Comparison of ENCODE assay signal across 18 cellular contexts in genomic region chr16:8768701-8769100, GRCh38.
"Had no signal": no experiment of that assay in that cellular context is flagged by ENCODE, and none has a peak within 500 bp of the region (broad histone marks: within the 10 kb centered on the region; RNA-seq: fewer than 3 reads in every experiment).

No MANE protein-coding gene starts in this region.

- H3K4me1 ChIP-seq: adrenal gland, tibial nerve had no signal

- H3K36me3 ChIP-seq: adrenal gland had no signal

- H3K27ac Mint-ChIP-seq: activated CD4-positive, alpha-beta memory T cell treated with anti-CD3 and anti-CD28 coated beads, Interleukin-2, amount 10 ng/mL, durations not matched to agents 7 days and 5 days; activated CD4-positive, alpha-beta T cell treated with anti-CD3 and anti-CD28 coated beads for 36 hours; activated naive CD4-positive, alpha-beta T cell treated with anti-CD3 and anti-CD28 coated beads, Interleukin-2, amount 50 U/mL, for 24 hours; immature natural killer cell had no signal

- ATAC-seq: activated CD4-positive, alpha-beta T cell treated with anti-CD3 and anti-CD28 coated beads for 36 hours; activated T-cell treated with anti-CD3 and anti-CD28 coated beads, Interleukin-2, amount 50 U/mL, for 4 hours had no signal

- DNase-seq: activated CD4-positive, alpha-beta memory T cell treated with anti-CD3 and anti-CD28 coated beads, Interleukin-2, amount 10 ng/mL, durations not matched to agents 7 days and 5 days; activated CD4-positive, alpha-beta T cell treated with anti-CD3 and anti-CD28 coated beads for 36 hours; activated effector memory CD4-positive, alpha-beta T cell treated with Interleukin-2 at 50 U/mL for 16 hours; activated T-cell treated with anti-CD3 and anti-CD28 coated beads, Interleukin-2, amount 50 U/mL, for 4 hours; adrenal gland; effector CD8-positive, alpha-beta T cell; foreskin fibroblast; glutamatergic neuron; immature natural killer cell; stimulated activated CD4-positive, alpha-beta T cell treated with anti-CD3 and anti-CD28 coated beads, Interleukin-2, amount 100 ng/mL, for 48 hours; stimulated activated naive CD4-positive, alpha-beta T cell treated with Interleukin-2 at 50 U/mL for 16 hours; T-helper 1 cell had no signal

- H3K4me1 Mint-ChIP-seq: activated CD4-positive, alpha-beta memory T cell treated with anti-CD3 and anti-CD28 coated beads, Interleukin-2, amount 10 ng/mL, durations not matched to agents 7 days and 5 days; activated CD4-positive, alpha-beta T cell treated with anti-CD3 and anti-CD28 coated beads for 36 hours; activated naive CD4-positive, alpha-beta T cell treated with anti-CD3 and anti-CD28 coated beads, Interleukin-2, amount 50 U/mL, for 24 hours; immature natural killer cell had no signal

- H3K9me3 Mint-ChIP-seq: activated CD4-positive, alpha-beta memory T cell treated with anti-CD3 and anti-CD28 coated beads, Interleukin-2, amount 10 ng/mL, durations not matched to agents 7 days and 5 days; activated naive CD4-positive, alpha-beta T cell treated with anti-CD3 and anti-CD28 coated beads, Interleukin-2, amount 50 U/mL, for 24 hours; activated T-cell treated with anti-CD3 and anti-CD28 coated beads, Interleukin-2, amount 50 U/mL, for 4 hours; immature natural killer cell had no signal

- FAIRE-seq: colon had no signal

- H3K4me3 ChIP-seq: adrenal gland, lung, tibial nerve had no signal

- H3K27me3 Mint-ChIP-seq: activated CD4-positive, alpha-beta memory T cell treated with anti-CD3 and anti-CD28 coated beads, Interleukin-2, amount 10 ng/mL, durations not matched to agents 7 days and 5 days; activated CD4-positive, alpha-beta T cell treated with anti-CD3 and anti-CD28 coated beads for 36 hours; activated naive CD4-positive, alpha-beta T cell treated with anti-CD3 and anti-CD28 coated beads, Interleukin-2, amount 50 U/mL, for 24 hours had no signal

- H3K9me3 ChIP-seq: adrenal gland, neutrophil, tibial nerve had no signal

- H3K27me3 ChIP-seq: adrenal gland, neutrophil, tibial nerve had no signal

- H3K4me3 Mint-ChIP-seq: activated CD4-positive, alpha-beta memory T cell treated with anti-CD3 and anti-CD28 coated beads, Interleukin-2, amount 10 ng/mL, durations not matched to agents 7 days and 5 days; activated CD4-positive, alpha-beta T cell treated with anti-CD3 and anti-CD28 coated beads for 36 hours; activated naive CD4-positive, alpha-beta T cell treated with anti-CD3 and anti-CD28 coated beads, Interleukin-2, amount 50 U/mL, for 24 hours; activated T-cell treated with anti-CD3 and anti-CD28 coated beads, Interleukin-2, amount 50 U/mL, for 4 hours; immature natural killer cell had no signal

- H3K27ac ChIP-seq: adrenal gland, neutrophil, tibial nerve, VCaP had no signal
